11 cellular contexts compared by ENCODE assay signal in genomic region chr6:24907959-24908358, GRCh38. TPM values are rescaled to one million over a fixed set of nuclear protein-coding genes. Genes with fewer than 3 reads are reported as not detected.
DNase-seq lines count a peak whose midpoint lies in the region; ATAC-seq and TF ChIP-seq lines count a peak whose summit lies in the region.
"Had no signal": no experiment of that assay in that cellular context is flagged by ENCODE, and none has a peak within 500 bp of the region (broad histone marks: within the 10 kb centered on the region; RNA-seq: fewer than 3 reads in every experiment).

No MANE protein-coding gene starts in this region.

- no peak overlapping the region; the same call in 1 of the 2 replicates for H3K4me3 ChIP-seq in OCI-LY3 (ENCODE audit: low read length)
- H3K4me3 ChIP-seq in esophagus squamous epithelium = no peak overlapping the region
- H3K4me3 ChIP-seq in tibial nerve = no peak overlapping the region

- no peak for ATAC-seq in activated T-cell treated with anti-CD3 and anti-CD28 coated beads, Interleukin-2, amount 50 U/mL, for 72 hours (replicated peaks in 1 of 2)
- no peak for ATAC-seq in GM19324 (IDR thresholded peaks at IDR 0.05; ENCODE audit: low FRiP score, unreplicated experiment)

- TF ChIP-seq CTCF in OCI-LY3 (IDR thresholded peaks at IDR 0.05; ENCODE audit: low read depth, low read length) (no peak), esophagus squamous epithelium (IDR thresholded peaks at IDR 0.05) (no peak), tibial nerve (IDR thresholded peaks at IDR 0.05) (no peak)

- H3K4me1 ChIP-seq in OCI-LY3 (ENCODE audit: low read length) (peaks cover 56% of the 10 kb centered on the region), esophagus squamous epithelium (peaks cover 11 to 31% (median 11%) of the 10 kb centered on the region in 3 donors), tibial nerve (peaks cover 0 to 40% (median 14%) of the 10 kb centered on the region in 4 donors)

- no peak overlapping the region for H2AFZ ChIP-seq in OCI-LY3 (ENCODE audit: low read depth, low read length)

- peak overlapping the region; percentile 25 for H3K27ac ChIP-seq in OCI-LY3 (ENCODE audit: low read length)
- peak overlapping the region in 3 of 4 donors; percentile 9 to 28 (median 26) for H3K27ac ChIP-seq in esophagus squamous epithelium
- H3K27ac ChIP-seq in tibial nerve = peak overlapping the region in 3 of 4 donors; percentile 32 to 81 (median 79)

- peaks cover 9 to 12% of the 10 kb centered on the region in 2 donors for H3K36me3 Mint-ChIP-seq in activated T-cell treated with anti-CD3 and anti-CD28 coated beads, Interleukin-2, amount 50 U/mL, for 72 hours (ENCODE audit: insufficient read depth in 2 of 2)

- peaks cover 100% of the 10 kb centered on the region for H4K20me1 ChIP-seq in OCI-LY3 (ENCODE audit: insufficient read depth, low read length)

- peak overlapping the region; percentile 83 to 98 for H3K4me3 Mint-ChIP-seq in activated T-cell treated with anti-CD3 and anti-CD28 coated beads, Interleukin-2, amount 50 U/mL, for 72 hours

- H3K36me3 ChIP-seq in OCI-LY3 (replicated peaks; ENCODE audit: low read depth, low read length) = peaks cover 45% of the 10 kb centered on the region
- H3K36me3 ChIP-seq in esophagus squamous epithelium = no peaks in the 10 kb centered on the region
- no peaks in the 10 kb centered on the region for H3K36me3 ChIP-seq in tibial nerve

- DNase-seq in activated T-cell treated with anti-CD3 and anti-CD28 coated beads, Interleukin-2, amount 50 U/mL, for 72 hours = no peak
- no peak for DNase-seq in activated T-cell treated with anti-CD3 and anti-CD28 coated beads, Interleukin-2, amount 50 U/mL, for 1 hour
- DNase-seq in esophagus squamous epithelium (lab: John Stamatoyannopoulos, UW) (no peak), tibial nerve (ENCODE audit: low spot score in 2 of 2) (no peak), EL (no peak)
- DNase-seq in activated effector memory CD4-positive, alpha-beta T cell treated with anti-CD3 and anti-CD28 coated beads, Interleukin-2, amount 50 U/mL, for 16 hours = no peak
- DNase-seq: activated CD4-positive, alpha-beta T cell treated with anti-CD3 and anti-CD28 coated beads, Interleukin-2, amount 50 U/mL, for 48 hours; dermis blood vessel endothelial cell; stimulated activated CD4-positive, alpha-beta T cell treated with anti-CD3 and anti-CD28 coated beads, Interleukin-4, amount 100 ng/mL, for 4 hours had no signal

- H3K9ac ChIP-seq in OCI-LY3 (ENCODE audit: low read length) = no peak overlapping the region

- TF ChIP-seq POLR2A in esophagus squamous epithelium (IDR thresholded peaks at IDR 0.05) (no peak), tibial nerve (IDR thresholded peaks at IDR 0.05) (no peak)

- peaks cover 99% of the 10 kb centered on the region for H3K79me2 ChIP-seq in OCI-LY3 (ENCODE audit: low read length)

- H3K4me2 ChIP-seq in OCI-LY3 (ENCODE audit: low read length) = peak overlapping the region; percentile 68

- H3K27me3 ChIP-seq in OCI-LY3 (ENCODE audit: low read depth, low read length) (no peaks in the 10 kb centered on the region), esophagus squamous epithelium (peaks cover 0 to 40% (median 3%) of the 10 kb centered on the region in 4 donors), tibial nerve (peaks cover 0 to 11% of the 10 kb centered on the region in 2 donors)

- peak overlapping the region; percentile 88 for H3K27ac Mint-ChIP-seq in activated T-cell treated with anti-CD3 and anti-CD28 coated beads, Interleukin-2, amount 50 U/mL, for 72 hours

- no peaks in the 10 kb centered on the region for H3K27me3 Mint-ChIP-seq in activated T-cell treated with anti-CD3 and anti-CD28 coated beads, Interleukin-2, amount 50 U/mL, for 72 hours (ENCODE audit: low read depth)

- peaks cover 93% of the 10 kb centered on the region for H3K4me1 Mint-ChIP-seq in activated T-cell treated with anti-CD3 and anti-CD28 coated beads, Interleukin-2, amount 50 U/mL, for 72 hours (ENCODE audit: low read depth)

- intact Hi-C loops in esophagus squamous epithelium (cut with DNase I) = no loop called here

- TF ChIP-seq EP300 in tibial nerve (IDR thresholded peaks at IDR 0.05) = no peak

- 16 to 25% methylated on average over 2 to 3 of the region's 3 CpGs for WGBS in esophagus squamous epithelium, 2 donors
- 6 to 13% methylated on average over 3 of the region's 3 CpGs for WGBS in tibial nerve, 2 donors

- peaks cover 0 to 2% of the 10 kb centered on the region in 2 donors for H3K9me3 Mint-ChIP-seq in activated T-cell treated with anti-CD3 and anti-CD28 coated beads, Interleukin-2, amount 50 U/mL, for 72 hours

- H3K9me3 ChIP-seq in OCI-LY3 (ENCODE audit: insufficient read depth, low read length) (no peaks in the 10 kb centered on the region), esophagus squamous epithelium (no peaks in the 10 kb centered on the region), tibial nerve (peaks cover 0 to 1% (median 0%) of the 10 kb centered on the region in 4 donors)

RNA-seq across cellular contexts. Expression of gene RIPOR2, which starts 27.8 kb away (rescaled TPM):
- total RNA-seq in activated T-cell treated with anti-CD3 and anti-CD28 coated beads, Interleukin-2, amount 50 U/mL, for 72 hours = 10 to 100 TPM; 67.0 to 69.7 TPM
- total RNA-seq in esophagus squamous epithelium (1 to 10 TPM in 3 of 4 donors, under 1 TPM in 1; 0.83 to 4.4 (median 3.3) TPM), tibial nerve (10 to 100 TPM in 3 of 4 donors, 1 to 10 TPM in 1; 8.8 to 27.0 (median 19.0) TPM)

Comparison
In these comparisons a context has a peak if more than half of its experiments do, and no peak if none do; other contexts are left out.
1. H3K27ac ChIP-seq: peak in every context shown above with its lines; median percentile 79 in tibial nerve; 26 in esophagus squamous epithelium; 25 in OCI-LY3.